11 cellular contexts compared by ENCODE assay signal in genomic region chr14:79280400-79280670, GRCh38.
DNase-seq lines count a peak whose midpoint lies in the region; ATAC-seq and TF ChIP-seq lines count a peak whose summit lies in the region.
"Had no signal": no experiment of that assay in that cellular context is flagged by ENCODE, and none has a peak within 500 bp of the region (broad histone marks: within the 10 kb centered on the region; RNA-seq: fewer than 3 reads in every experiment).

No MANE protein-coding gene starts in this region.

- no peak for TF ChIP-seq POLR2A in esophagus squamous epithelium (IDR thresholded peaks at IDR 0.05)

- intact Hi-C loops in cardiac septum (cut with DNase I) (no loop called here), esophagus squamous epithelium (cut with DNase I) (no loop called here), aorta (cut with DNase I) (no loop called here)

- no peak overlapping the region for H2BK12ac ChIP-seq in neuronal stem cell (ENCODE audit: low read length)

- ATAC-seq in aorta (ENCODE audit: low FRiP score), result no peak
- no peak for ATAC-seq in HG03159 (IDR thresholded peaks at IDR 0.05; ENCODE audit: unreplicated experiment)

- TF ChIP-seq CTCF in cardiac muscle cell (IDR thresholded peaks at IDR 0.05; ENCODE audit: low read depth, low read length) (no peak), esophagus squamous epithelium (IDR thresholded peaks at IDR 0.05) (no peak)

- no peak overlapping the region for H3K4ac ChIP-seq in neuronal stem cell (ENCODE audit: low read length)

- H3K9ac ChIP-seq in neuronal stem cell (ENCODE audit: low read depth, low read length, poor library complexity), result peak overlapping the region; percentile 15

- no peak overlapping the region for H3K23ac ChIP-seq in neuronal stem cell (ENCODE audit: low read depth, low read length, poor library complexity)

- peak overlapping the region; percentile 25 for H3K18ac ChIP-seq in neuronal stem cell (ENCODE audit: low read length)

- no peak overlapping the region for H4K8ac ChIP-seq in neuronal stem cell (ENCODE audit: low read depth, low read length)

- H3K4me2 ChIP-seq in neuronal stem cell (ENCODE audit: insufficient read depth, low read length, poor library complexity, severe bottlenecking), result peak overlapping the region; percentile 92

- H2AFZ ChIP-seq in neuronal stem cell (ENCODE audit: low read length), result peak overlapping the region; percentile 51

- H2AK5ac ChIP-seq in neuronal stem cell (ENCODE audit: low read depth, low read length), result no peak overlapping the region

- peak overlapping the region; percentile 41 for H3K4me3 ChIP-seq in cardiac muscle cell
- peak overlapping the region; percentile 30 to 69 (median 54) for H3K4me3 ChIP-seq in esophagus squamous epithelium
- H3K4me3 ChIP-seq in neuronal stem cell (ENCODE audit: low read length in 2 of 2), result peak overlapping the region; percentile 64 to 76
- peak overlapping the region; percentile 32 to 62 for H3K4me3 ChIP-seq in aorta (ENCODE audit: low read length in 2 of 2)

- peaks cover 44% of the 10 kb centered on the region for H3K27me3 ChIP-seq in cardiac muscle cell
- H3K27me3 ChIP-seq in esophagus squamous epithelium, result peaks cover 0 to 76% (median 0%) of the 10 kb centered on the region in 4 donors
- H3K27me3 ChIP-seq in neuronal stem cell (ENCODE audit: control insufficient read depth in 3 of 3, insufficient read depth in 3 of 3, low read depth in 1 of 3, low read length in 3 of 3), result peaks cover 0 to 49% (median 30%) of the 10 kb centered on the region in 3 experiments
- H3K27me3 ChIP-seq in aorta (ENCODE audit: control insufficient read depth in 1 of 2, insufficient read depth in 2 of 2, low read length in 1 of 2), result no peaks in the 10 kb centered on the region

- WGBS in esophagus squamous epithelium, 2 donors, result 8 to 10% methylated on average over 8 of the region's 8 CpGs
- WGBS in neuronal stem cell (ENCODE audit: extremely low coverage in 2 of 2, insufficient read length in 2 of 2, insufficient replicate concordance in 1 of 2), 2 donors, result no CpG with 5 or more reads among the region's 8 CpGs
- WGBS in aorta, 2 donors, result 2 to 3% methylated on average over 8 of the region's 8 CpGs

- no peak overlapping the region for H3K14ac ChIP-seq in neuronal stem cell (ENCODE audit: low read length)

- no peaks in the 10 kb centered on the region for H3K36me3 ChIP-seq in cardiac muscle cell
- no peaks in the 10 kb centered on the region for H3K36me3 ChIP-seq in esophagus squamous epithelium
- H3K36me3 ChIP-seq in neuronal stem cell (replicated peaks in 1 of 2; ENCODE audit: control insufficient read depth in 2 of 2, insufficient read depth in 2 of 2, low read length in 2 of 2), result no peaks in the 10 kb centered on the region
- no peaks in the 10 kb centered on the region for H3K36me3 ChIP-seq in aorta (ENCODE audit: control insufficient read depth in 1 of 2, insufficient read depth in 2 of 2, low read length in 1 of 2)

- no peak overlapping the region for H2BK5ac ChIP-seq in neuronal stem cell (ENCODE audit: low read length)

- H2BK15ac ChIP-seq in neuronal stem cell (ENCODE audit: low read length), result no peak overlapping the region

- H3K79me1 ChIP-seq in neuronal stem cell (ENCODE audit: low read depth, low read length), result peaks cover 2% of the 10 kb centered on the region

- H4K91ac ChIP-seq in neuronal stem cell (ENCODE audit: low read depth, low read length, poor library complexity), result no peak overlapping the region

- H3K27ac ChIP-seq in cardiac muscle cell (no peak overlapping the region), esophagus squamous epithelium (no peak overlapping the region), neuronal stem cell (replicated peaks; ENCODE audit: low read length) (no peak overlapping the region), aorta (ENCODE audit: low read depth in 1 of 2, low read length in 2 of 2) (no peak overlapping the region)

- H3K9me3 ChIP-seq in cardiac muscle cell (ENCODE audit: low read depth) (no peaks in the 10 kb centered on the region), esophagus squamous epithelium (no peaks in the 10 kb centered on the region), neuronal stem cell (replicated peaks in 1 of 2; ENCODE audit: control insufficient read depth in 2 of 2, insufficient read depth in 1 of 2, low read depth in 1 of 2, low read length in 2 of 2) (no peaks in the 10 kb centered on the region), aorta (ENCODE audit: control insufficient read depth, low read length) (no peaks in the 10 kb centered on the region)

- H3K4me1 ChIP-seq in cardiac muscle cell (ENCODE audit: low read depth), result peaks cover 4% of the 10 kb centered on the region
- H3K4me1 ChIP-seq in esophagus squamous epithelium, result peaks cover 4 to 28% (median 9%) of the 10 kb centered on the region in 3 donors
- peaks cover 22 to 27% of the 10 kb centered on the region in 2 donors for H3K4me1 ChIP-seq in neuronal stem cell (ENCODE audit: control insufficient read depth in 2 of 2, insufficient read depth in 1 of 2, low read depth in 1 of 2, low read length in 2 of 2)
- peaks cover 2% of the 10 kb centered on the region in 2 donors for H3K4me1 ChIP-seq in aorta (ENCODE audit: control insufficient read depth in 1 of 2, insufficient read depth in 2 of 2, low read length in 2 of 2)

- no peak for DNase-seq in cardiac muscle cell (ENCODE audit: low read depth in 1 of 2, low spot score in 1 of 2)
- DNase-seq in cardiac septum (ENCODE audit: low spot score), result no peak
- no peak for DNase-seq in esophagus squamous epithelium (lab: John Stamatoyannopoulos, UW)
- DNase-seq in neuronal stem cell (ENCODE audit: low spot score), result no peak
- DNase-seq in aorta, result no peak
- DNase-seq in stimulated activated CD4-positive, alpha-beta T cell treated with anti-CD3 and anti-CD28 coated beads, Interleukin-15, amount 100 ng/mL, for 24 hours, result no peak
- no peak for DNase-seq in NCI-H2107 treated with DMSO at 0.1 percent for 48 hours (lab: John Stamatoyannopoulos, UW; ENCODE audit: unreplicated experiment)
- DNase-seq: cortex of kidney, NCI-H446 treated with DMSO at 0.1 percent for 48 hours, SHP77 treated with DMSO at 0.1 percent for 48 hours had no signal

- no peak overlapping the region for H2BK120ac ChIP-seq in neuronal stem cell (ENCODE audit: low read depth, low read length)
